In the genomic region with DNA sequence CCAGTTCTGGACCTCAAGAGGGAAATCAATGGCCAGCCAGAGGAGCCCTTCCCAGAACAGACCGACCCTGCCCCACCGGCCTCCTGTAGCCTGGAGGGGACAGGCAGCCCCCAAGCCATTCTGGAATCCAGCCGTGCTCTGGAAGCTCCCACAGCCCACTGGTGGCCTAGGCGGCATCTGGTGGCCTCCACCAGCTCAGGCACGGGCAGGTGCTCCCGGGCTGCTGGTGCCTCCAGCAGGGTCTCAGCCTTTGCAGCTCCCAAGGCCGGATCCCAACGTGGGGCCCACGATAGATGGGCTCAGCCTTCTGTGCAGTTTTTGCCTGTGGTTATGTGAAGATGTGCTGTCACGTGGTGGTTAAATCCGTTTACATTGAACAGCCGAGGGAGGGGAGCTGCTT, we compare ENCODE assay signal across 24 cellular contexts. TPM values are rescaled to one million over a fixed set of nuclear protein-coding genes. Genes with fewer than 3 reads are reported as not detected.
DNase-seq lines count a peak whose midpoint lies in the region; ATAC-seq and TF ChIP-seq lines count a peak whose summit lies in the region.
"Had no signal": no experiment of that assay in that cellular context is flagged by ENCODE, and none has a peak within 500 bp of the region (broad histone marks: within the 10 kb centered on the region; RNA-seq: fewer than 3 reads in every experiment).

No MANE protein-coding gene starts in this region.

- H3K4me2 ChIP-seq in BLaER1 treated with 17β-estradiol and CSF1 and Interleukin-3, amounts not matched to agents 10 nM and 100 nM: peak overlapping the region in 9 of 11 experiments; percentile 21 to 71 (median 56); a peak in 17 of 22 replicates
- H3K4me2 ChIP-seq: A549 had no signal

- H3K9me3 Mint-ChIP-seq in activated CD4-positive, alpha-beta memory T cell treated with anti-CD3 and anti-CD28 coated beads, Interleukin-2, amount 10 ng/mL, durations not matched to agents 7 days and 5 days: no peaks in the 10 kb centered on the region
- no peaks in the 10 kb centered on the region for H3K9me3 Mint-ChIP-seq in activated CD4-positive, alpha-beta memory T cell treated with anti-CD3 and anti-CD28 coated beads for 36 hours
- no peaks in the 10 kb centered on the region for H3K9me3 Mint-ChIP-seq in CD8-positive, alpha-beta memory T cell
- H3K9me3 Mint-ChIP-seq: activated naive CD4-positive, alpha-beta T cell treated with anti-CD3 and anti-CD28 coated beads, Interleukin-2, amount 50 U/mL, for 24 hours; memory B cell; naive thymus-derived CD4-positive, alpha-beta T cell had no signal

- no peak overlapping the region for H3K27ac Mint-ChIP-seq in activated CD4-positive, alpha-beta memory T cell treated with anti-CD3 and anti-CD28 coated beads, Interleukin-2, amount 10 ng/mL, durations not matched to agents 7 days and 5 days
- H3K27ac Mint-ChIP-seq in activated CD4-positive, alpha-beta memory T cell treated with anti-CD3 and anti-CD28 coated beads for 36 hours: no peak overlapping the region
- no peak overlapping the region for H3K27ac Mint-ChIP-seq in CD8-positive, alpha-beta memory T cell
- H3K27ac Mint-ChIP-seq: activated naive CD4-positive, alpha-beta T cell treated with anti-CD3 and anti-CD28 coated beads, Interleukin-2, amount 50 U/mL, for 24 hours; memory B cell; naive thymus-derived CD4-positive, alpha-beta T cell had no signal

- no peak overlapping the region for H3K27ac ChIP-seq in BLaER1 treated with 17β-estradiol and CSF1 and Interleukin-3, amounts not matched to agents 10 nM and 100 nM
- H3K27ac ChIP-seq in coronary artery: no peak overlapping the region
- no peak overlapping the region for H3K27ac ChIP-seq in CD8-positive, alpha-beta memory T cell (ENCODE audit: low read depth, low read length)
- H3K27ac ChIP-seq: A549, brain microvascular endothelial cell, C4-2B, parathyroid adenoma, tibial nerve had no signal

- intact Hi-C loops in activated CD4-positive, alpha-beta memory T cell treated with anti-CD3 and anti-CD28 coated beads for 36 hours (cut with micrococcal nuclease): no loop called here
- intact Hi-C loops in posterior cingulate gyrus (cut with DNase I): no loop called here

- ATAC-seq in HG03521 (IDR thresholded peaks at IDR 0.05; ENCODE audit: unreplicated experiment) (no peak), GM21717 (IDR thresholded peaks at IDR 0.05; ENCODE audit: unreplicated experiment) (no peak)
- ATAC-seq: A549; esophagus mucosa; naive thymus-derived CD4-positive, alpha-beta T cell had no signal

- H3K4me1 Mint-ChIP-seq in activated CD4-positive, alpha-beta memory T cell treated with anti-CD3 and anti-CD28 coated beads, Interleukin-2, amount 10 ng/mL, durations not matched to agents 7 days and 5 days: no peaks in the 10 kb centered on the region
- H3K4me1 Mint-ChIP-seq in activated CD4-positive, alpha-beta memory T cell treated with anti-CD3 and anti-CD28 coated beads for 36 hours (ENCODE audit: low read depth): no peaks in the 10 kb centered on the region
- H3K4me1 Mint-ChIP-seq in CD8-positive, alpha-beta memory T cell: no peaks in the 10 kb centered on the region
- H3K4me1 Mint-ChIP-seq: activated naive CD4-positive, alpha-beta T cell treated with anti-CD3 and anti-CD28 coated beads, Interleukin-2, amount 50 U/mL, for 24 hours; memory B cell had no signal

- peak; percentile 8 for DNase-seq in activated CD4-positive, alpha-beta memory T cell treated with anti-CD3 and anti-CD28 coated beads, Interleukin-2, amount 10 ng/mL, durations not matched to agents 7 days and 5 days
- no peak for DNase-seq in activated CD4-positive, alpha-beta memory T cell treated with anti-CD3 and anti-CD28 coated beads for 36 hours
- DNase-seq in coronary artery (ENCODE audit: low spot score) (peak; percentile 68), posterior cingulate gyrus (peak in 6 of 10 donors; percentile 8 to 86 (median 36))
- DNase-seq in CD8-positive, alpha-beta memory T cell: no peak
- DNase-seq: brain microvascular endothelial cell, Kasumi-1, NCI-H1092 treated with DMSO at 0.1 percent for 48 hours, NCI-H2081, NCI-H510A treated with DMSO at 0.1 percent for 48 hours, SHP77 treated with DMSO at 0.1 percent for 48 hours, T-helper 1 cell had no signal

- no peaks in the 10 kb centered on the region for H3K9me3 ChIP-seq in BLaER1 treated with 17β-estradiol and CSF1 and Interleukin-3, amounts not matched to agents 10 nM and 100 nM (replicated peaks in 1 of 11)
- no peaks in the 10 kb centered on the region for H3K9me3 ChIP-seq in CD8-positive, alpha-beta memory T cell (ENCODE audit: low read length)
- H3K9me3 ChIP-seq: A549, tibial nerve had no signal

- CTCF ChIA-PET in activated CD4-positive, alpha-beta memory T cell treated with anti-CD3 and anti-CD28 coated beads, Interleukin-2, amount 10 ng/mL, durations not matched to agents 7 days and 5 days (lab: Charles Lee): no interaction called here
- CTCF ChIA-PET in activated CD4-positive, alpha-beta memory T cell treated with anti-CD3 and anti-CD28 coated beads for 36 hours (lab: Charles Lee): interaction anchor here (0.6 kb wide), 1 partner anchor 106 kb away, joined by 3 read pairs; no protein-coding TSS in a partner anchor
- CTCF ChIA-PET in CD8-positive, alpha-beta memory T cell (lab: Charles Lee): no interaction called here

- H3K4me3 ChIP-seq in BLaER1 treated with 17β-estradiol and CSF1 and Interleukin-3, amounts not matched to agents 10 nM and 100 nM: no peak overlapping the region
- H3K4me3 ChIP-seq in coronary artery: no peak overlapping the region
- H3K4me3 ChIP-seq in CD8-positive, alpha-beta memory T cell (ENCODE audit: low read length): no peak overlapping the region
- H3K4me3 ChIP-seq: A549, tibial nerve had no signal

- H3K4me1 ChIP-seq in BLaER1 treated with 17β-estradiol and CSF1 and Interleukin-3, amounts not matched to agents 10 nM and 100 nM: peaks cover 8 to 71% (median 51%) of the 10 kb centered on the region in 10 experiments; a peak in 18 of 20 replicates
- no peaks in the 10 kb centered on the region for H3K4me1 ChIP-seq in CD8-positive, alpha-beta memory T cell (ENCODE audit: insufficient read depth, low read length)
- H3K4me1 ChIP-seq: A549, parathyroid adenoma had no signal

- H3K36me3 ChIP-seq in BLaER1 treated with 17β-estradiol and CSF1 and Interleukin-3, amounts not matched to agents 10 nM and 100 nM: no peaks in the 10 kb centered on the region
- no peaks in the 10 kb centered on the region for H3K36me3 ChIP-seq in CD8-positive, alpha-beta memory T cell (ENCODE audit: insufficient read depth, low read length)
- H3K36me3 ChIP-seq: brain microvascular endothelial cell, tibial nerve had no signal

- peaks cover 0 to 13% (median 0%) of the 10 kb centered on the region in 11 experiments; a peak in 3 of 22 replicates for H3K27me3 ChIP-seq in BLaER1 treated with 17β-estradiol and CSF1 and Interleukin-3, amounts not matched to agents 10 nM and 100 nM
- no peaks in the 10 kb centered on the region for H3K27me3 ChIP-seq in CD8-positive, alpha-beta memory T cell (ENCODE audit: insufficient read depth, low read length, poor library complexity, severe bottlenecking)
- H3K27me3 ChIP-seq: brain microvascular endothelial cell, tibial nerve had no signal

- H3K9ac ChIP-seq in BLaER1 treated with 17β-estradiol and CSF1 and Interleukin-3, amounts not matched to agents 10 nM and 100 nM: peak overlapping the region in 1 of 11 experiments; percentile 37; a peak in 1 of 22 replicates
- H3K9ac ChIP-seq: parathyroid adenoma had no signal

- peaks cover 0 to 15% (median 1%) of the 10 kb centered on the region in 11 experiments; a peak in 5 of 22 replicates for H4K20me1 ChIP-seq in BLaER1 treated with 17β-estradiol and CSF1 and Interleukin-3, amounts not matched to agents 10 nM and 100 nM

- no peak for TF ChIP-seq CTCF in coronary artery (IDR thresholded peaks at IDR 0.05)

- H3K36me3 Mint-ChIP-seq in activated CD4-positive, alpha-beta memory T cell treated with anti-CD3 and anti-CD28 coated beads, Interleukin-2, amount 10 ng/mL, durations not matched to agents 7 days and 5 days (ENCODE audit: low read depth): no peaks in the 10 kb centered on the region
- H3K36me3 Mint-ChIP-seq in activated CD4-positive, alpha-beta memory T cell treated with anti-CD3 and anti-CD28 coated beads for 36 hours: no peaks in the 10 kb centered on the region
- no peaks in the 10 kb centered on the region for H3K36me3 Mint-ChIP-seq in CD8-positive, alpha-beta memory T cell
- H3K36me3 Mint-ChIP-seq: activated naive CD4-positive, alpha-beta T cell treated with anti-CD3 and anti-CD28 coated beads, Interleukin-2, amount 50 U/mL, for 24 hours; memory B cell; naive thymus-derived CD4-positive, alpha-beta T cell had no signal

- no peak overlapping the region for H3K4me3 Mint-ChIP-seq in activated CD4-positive, alpha-beta memory T cell treated with anti-CD3 and anti-CD28 coated beads, Interleukin-2, amount 10 ng/mL, durations not matched to agents 7 days and 5 days
- no peak overlapping the region for H3K4me3 Mint-ChIP-seq in activated CD4-positive, alpha-beta memory T cell treated with anti-CD3 and anti-CD28 coated beads for 36 hours
- H3K4me3 Mint-ChIP-seq in CD8-positive, alpha-beta memory T cell: no peak overlapping the region
- H3K4me3 Mint-ChIP-seq: activated naive CD4-positive, alpha-beta T cell treated with anti-CD3 and anti-CD28 coated beads, Interleukin-2, amount 50 U/mL, for 24 hours; memory B cell; naive thymus-derived CD4-positive, alpha-beta T cell had no signal

- no peaks in the 10 kb centered on the region for H3K27me3 Mint-ChIP-seq in activated CD4-positive, alpha-beta memory T cell treated with anti-CD3 and anti-CD28 coated beads, Interleukin-2, amount 10 ng/mL, durations not matched to agents 7 days and 5 days
- H3K27me3 Mint-ChIP-seq in activated CD4-positive, alpha-beta memory T cell treated with anti-CD3 and anti-CD28 coated beads for 36 hours: no peaks in the 10 kb centered on the region
- H3K27me3 Mint-ChIP-seq in CD8-positive, alpha-beta memory T cell: peaks cover 0 to 4% of the 10 kb centered on the region in 2 donors
- H3K27me3 Mint-ChIP-seq: activated naive CD4-positive, alpha-beta T cell treated with anti-CD3 and anti-CD28 coated beads, Interleukin-2, amount 50 U/mL, for 24 hours; naive thymus-derived CD4-positive, alpha-beta T cell had no signal

- POLR2A ChIA-PET in activated CD4-positive, alpha-beta memory T cell treated with anti-CD3 and anti-CD28 coated beads, Interleukin-2, amount 10 ng/mL, durations not matched to agents 7 days and 5 days (lab: Charles Lee): no interaction called here
- POLR2A ChIA-PET in activated CD4-positive, alpha-beta memory T cell treated with anti-CD3 and anti-CD28 coated beads for 36 hours (lab: Charles Lee): no interaction called here
- POLR2A ChIA-PET in CD8-positive, alpha-beta memory T cell (lab: Charles Lee): no interaction called here

RNA-seq across cellular contexts. Expression of gene JAKMIP3, which starts 44.3 kb away (rescaled TPM):
- under 1 TPM; 0.83 to 0.90 TPM for total RNA-seq in activated CD4-positive, alpha-beta memory T cell treated with anti-CD3 and anti-CD28 coated beads, Interleukin-2, amount 10 ng/mL, durations not matched to agents 7 days and 5 days
- total RNA-seq in activated CD4-positive, alpha-beta memory T cell treated with anti-CD3 and anti-CD28 coated beads for 36 hours: under 1 TPM; 0.77 to 0.95 TPM
- under 1 TPM; 0.09 to 0.13 TPM for total RNA-seq in CD8-positive, alpha-beta memory T cell
- polyA plus RNA-seq in CD8-positive, alpha-beta memory T cell: not detected
- total RNA-seq: HT-29 had no signal

Comparison
In these comparisons a context has a peak if more than half of its experiments do, and no peak if none do; other contexts are left out.
1. DNase-seq: peak in activated CD4-positive, alpha-beta memory T cell treated with anti-CD3 and anti-CD28 coated beads, Interleukin-2, amount 10 ng/mL, durations not matched to agents 7 days and 5 days (single experiment), coronary artery (single experiment) and posterior cingulate gyrus (6 of 10); none in activated CD4-positive, alpha-beta memory T cell treated with anti-CD3 and anti-CD28 coated beads for 36 hours (single experiment) and CD8-positive, alpha-beta memory T cell (0 of 5).